8 cellular contexts compared by ENCODE assay signal in the genomic region with DNA sequence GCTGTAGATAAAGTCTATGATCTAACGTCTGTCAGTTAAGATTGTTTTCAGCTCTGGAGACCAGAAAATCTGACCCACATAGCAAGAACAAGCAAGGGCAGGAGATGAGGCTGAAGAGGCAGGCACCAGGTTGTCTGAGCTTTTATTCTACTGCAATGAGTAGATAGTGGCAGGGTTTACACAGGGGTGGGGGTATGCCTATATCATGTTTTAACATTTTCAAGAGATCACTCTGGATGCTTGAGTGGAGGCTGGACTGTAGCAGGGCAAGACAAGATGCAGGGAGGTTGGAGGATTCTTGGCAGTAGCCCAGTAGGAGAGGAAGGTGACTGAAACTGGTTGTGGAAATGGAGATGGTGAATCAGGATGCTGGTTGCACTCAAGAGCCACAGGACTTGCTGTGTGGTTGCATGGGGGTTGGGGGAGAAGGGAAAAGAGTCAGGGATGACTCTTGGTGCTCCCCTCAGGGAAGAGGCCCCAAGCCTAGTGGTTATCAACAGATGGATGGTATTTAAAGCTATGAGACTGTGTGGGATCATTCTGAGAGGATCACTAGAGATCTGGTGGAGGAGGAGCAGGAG.
DNase-seq lines count a peak whose midpoint lies in the region; ATAC-seq, FAIRE-seq and TF ChIP-seq lines count a peak whose summit lies in the region.
"Had no signal": no experiment of that assay in that cellular context is flagged by ENCODE, and none has a peak within 500 bp of the region (broad histone marks: within the 10 kb centered on the region; RNA-seq: fewer than 3 reads in every experiment).

No MANE protein-coding gene starts in this region.

- H3K9me3 ChIP-seq in OCI-LY7 (ENCODE audit: low read length) = no peaks in the 10 kb centered on the region
- H3K9me3 ChIP-seq in aorta (ENCODE audit: control insufficient read depth, low read length) = no peaks in the 10 kb centered on the region

- no TSS peak for BruUV-seq in OCI-LY7 (replicated peaks; lab: Mats Ljungman, UMichigan)

- 61 to 69% methylated on average over 1 of the region's 1 CpG for whole genome bisulfite sequencing in aorta, 2 donors

- H3K27ac ChIP-seq in OCI-LY7 (ENCODE audit: low read depth, low read length, poor library complexity, severe bottlenecking) (no peak overlapping the region), aorta (ENCODE audit: low read depth in 1 of 2, low read length in 2 of 2) (no peak overlapping the region)

- H3K4me1 ChIP-seq in OCI-LY7 (ENCODE audit: insufficient read depth, low read length, poor library complexity, severe bottlenecking) (peaks cover 21% of the 10 kb centered on the region), aorta (ENCODE audit: control insufficient read depth in 1 of 2, insufficient read depth in 2 of 2, low read length in 2 of 2) (no peaks in the 10 kb centered on the region)

- H3K27ac Mint-ChIP-seq in progenitor cell of endocrine pancreas = peak overlapping the region; percentile 49

- CTCF ChIA-PET in OCI-LY7 (lab: Charles Lee; ENCODE audit: unreplicated experiment) = no interaction called here

- H3K36me3 ChIP-seq in OCI-LY7 (ENCODE audit: insufficient read depth, low read length) = peaks cover 4% of the 10 kb centered on the region; the same call in 1 of the 2 replicates
- no peaks in the 10 kb centered on the region for H3K36me3 ChIP-seq in bronchial epithelial cell (ENCODE audit: control insufficient read depth, insufficient read depth, low read length)
- peaks cover 0 to 1% of the 10 kb centered on the region in 2 donors for H3K36me3 ChIP-seq in aorta (ENCODE audit: control insufficient read depth in 1 of 2, insufficient read depth in 2 of 2, low read length in 1 of 2)

- peaks cover 15% of the 10 kb centered on the region for H3K4me1 Mint-ChIP-seq in progenitor cell of endocrine pancreas (ENCODE audit: low read depth)

- peak; percentile 83 for DNase-seq in ELR (ENCODE audit: low read depth)
- peak; percentile 6 for DNase-seq in OCI-LY7 (ENCODE audit: low spot score)
- DNase-seq in bronchial epithelial cell (ENCODE audit: low read depth) = peak; percentile 52
- DNase-seq in progenitor cell of endocrine pancreas (ENCODE audit: low spot score, unreplicated experiment) = no peak
- DNase-seq in head of caudate nucleus = no peak
- DNase-seq in aorta = no peak

- peak overlapping the region; percentile 83 for H3K4me3 Mint-ChIP-seq in progenitor cell of endocrine pancreas (ENCODE audit: low read depth)

- H3K9me2 ChIP-seq in OCI-LY7 (ENCODE audit: insufficient read depth, low read length) = no peaks in the 10 kb centered on the region

- H3K4me2 ChIP-seq in OCI-LY7 (ENCODE audit: low read length) = peak overlapping the region; percentile 96

- no peak overlapping the region for H2AFZ ChIP-seq in OCI-LY7 (ENCODE audit: low read length)

- no peaks in the 10 kb centered on the region for H3K9me3 Mint-ChIP-seq in progenitor cell of endocrine pancreas (ENCODE audit: low read depth)

- H3K36me3 Mint-ChIP-seq in progenitor cell of endocrine pancreas (ENCODE audit: insufficient read depth) = peaks cover 12% of the 10 kb centered on the region

- H3K4me3 ChIP-seq in OCI-LY7 (ENCODE audit: low read depth, low read length, poor library complexity, severe bottlenecking) (peak overlapping the region; percentile 81), bronchial epithelial cell (ENCODE audit: low read depth, low read length) (no peak overlapping the region), aorta (ENCODE audit: low read length in 2 of 2) (no peak overlapping the region)

- peaks cover 47% of the 10 kb centered on the region for H3K27me3 Mint-ChIP-seq in progenitor cell of endocrine pancreas

- H3K27me3 ChIP-seq in bronchial epithelial cell (ENCODE audit: control insufficient read depth, insufficient read depth, low read length) = no peaks in the 10 kb centered on the region
- no peaks in the 10 kb centered on the region for H3K27me3 ChIP-seq in aorta (ENCODE audit: control insufficient read depth in 1 of 2, insufficient read depth in 2 of 2, low read length in 1 of 2)

- peak; percentile 80 for FAIRE-seq in bronchial epithelial cell (lab: Jason Lieb, UNC)
- FAIRE-seq: GM18507 had no signal

- H4K20me1 ChIP-seq in OCI-LY7 (ENCODE audit: insufficient read depth, low read length) = no peaks in the 10 kb centered on the region; the same call in 1 of the 2 replicates

- no peak for ATAC-seq in GM18498 (IDR thresholded peaks at IDR 0.05; ENCODE audit: unreplicated experiment)
- ATAC-seq in aorta (ENCODE audit: low FRiP score) = no peak

- intact Hi-C loops in OCI-LY7 (cut with micrococcal nuclease; ENCODE audit: unreplicated experiment) (no loop called here), head of caudate nucleus (cut with DNase I) (no loop called here), aorta (cut with DNase I) (no loop called here)

- TF ChIP-seq CTCF in OCI-LY7 (conservative IDR thresholded peaks at IDR 0.05; ENCODE audit: low read length) (no peak), bronchial epithelial cell (IDR thresholded peaks at IDR 0.05; ENCODE audit: insufficient read depth, low read length, severe bottlenecking) (no peak), progenitor cell of endocrine pancreas (IDR thresholded peaks at IDR 0.05; ENCODE audit: unreplicated experiment) (no peak)

- H3K79me2 ChIP-seq in OCI-LY7 (ENCODE audit: insufficient read depth, low read depth, low read length) = peaks cover 6% of the 10 kb centered on the region; the same call in 1 of the 2 replicates

- POLR2A ChIA-PET in OCI-LY7 (lab: Charles Lee) = interaction anchor here (0.6 to 1.3 kb wide), 4 partner anchors 8 to 421 kb away, joined by 3 to 4 read pairs (median 4); no protein-coding TSS in a partner anchor

Comparison
In these comparisons a context has a peak if more than half of its experiments do, and no peak if none do; other contexts are left out.
1. DNase-seq: peak in ELR (single experiment), OCI-LY7 (single experiment) and bronchial epithelial cell (single experiment); none in progenitor cell of endocrine pancreas (single experiment), head of caudate nucleus (0 of 42) and aorta (0 of 2).